In the genomic region with DNA sequence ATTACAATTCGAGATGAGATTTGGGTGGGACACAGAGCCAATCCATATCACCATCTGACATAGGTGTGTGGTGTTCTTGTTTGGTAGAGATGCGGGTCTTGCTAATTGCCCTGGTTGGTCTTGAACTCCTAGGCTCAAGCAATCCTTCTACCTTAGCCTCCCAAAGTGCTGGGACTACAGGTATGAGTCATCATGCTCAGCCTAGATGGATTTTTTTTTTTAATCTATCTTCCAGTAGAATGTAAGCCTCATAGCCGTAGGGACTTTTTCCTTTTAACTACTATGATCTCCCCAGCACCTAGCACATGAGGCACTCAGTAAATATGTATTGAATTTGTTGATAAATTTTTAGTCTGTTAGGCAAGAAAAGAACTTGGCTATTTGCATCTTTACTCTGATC, we compare ENCODE assay signal across 17 cellular contexts.
DNase-seq lines count a peak whose midpoint lies in the region; ATAC-seq and TF ChIP-seq lines count a peak whose summit lies in the region.
"Had no signal": no experiment of that assay in that cellular context is flagged by ENCODE, and none has a peak within 500 bp of the region (broad histone marks: within the 10 kb centered on the region; RNA-seq: fewer than 3 reads in every experiment).

No MANE protein-coding gene starts in this region.

- no peak overlapping the region for H2AFZ ChIP-seq in GM23248
- H2AFZ ChIP-seq in trophoblast cell (ENCODE audit: insufficient read depth, low read length, poor library complexity), result no peak overlapping the region

- H3K9ac ChIP-seq in GM23248, result no peak overlapping the region
- no peak overlapping the region for H3K9ac ChIP-seq in trophoblast cell (ENCODE audit: low read length)

- H3K4me1 ChIP-seq in GM23248 (ENCODE audit: insufficient read depth) (no peaks in the 10 kb centered on the region), foreskin keratinocyte (peaks cover 3% of the 10 kb centered on the region), trophoblast cell (ENCODE audit: control insufficient read depth in 1 of 2, insufficient read depth in 2 of 2, low read length in 2 of 2) (no peaks in the 10 kb centered on the region), aorta (ENCODE audit: control insufficient read depth in 1 of 2, insufficient read depth in 2 of 2, low read length in 2 of 2) (no peaks in the 10 kb centered on the region)
- H3K4me1 ChIP-seq: A549 had no signal

- 81 to 87% methylated on average over 3 of the region's 3 CpGs for whole genome bisulfite sequencing in GM23248 (ENCODE audit: low coverage in 1 of 2, low lambda C conversion rate in 2 of 2, missing lambda C conversion rate in 2 of 2), 2 experiments
- WGBS in trophoblast cell (ENCODE audit: extremely low coverage, insufficient coverage, insufficient read length), result no CpG with 5 or more reads among the region's 3 CpGs
- WGBS in aorta, 2 donors, result 82 to 91% methylated on average over 3 of the region's 3 CpGs

- H3K14ac ChIP-seq in trophoblast cell (ENCODE audit: low read length), result no peak overlapping the region

- H2BK5ac ChIP-seq in trophoblast cell (ENCODE audit: low read depth, low read length, poor library complexity), result no peak overlapping the region

- no peak overlapping the region for H3K4ac ChIP-seq in trophoblast cell (ENCODE audit: low read depth, low read length)

- no peak overlapping the region for H4K91ac ChIP-seq in trophoblast cell (ENCODE audit: low read depth, low read length)

- H4K8ac ChIP-seq in trophoblast cell (ENCODE audit: low read depth, low read length), result no peak overlapping the region

- no peak overlapping the region for H3K23ac ChIP-seq in trophoblast cell (ENCODE audit: low read length)

- DNase-seq in GM23248 (peak; percentile 30), NCI-H69 (lab: John Stamatoyannopoulos, UW) (peak; percentile 13), foreskin keratinocyte (peak in 1 of 2 donors; percentile 33), trophoblast cell (peak; percentile 73 to 94), aorta (no peak), mucosa of gallbladder (ENCODE audit: low spot score) (no peak), SW 1271 (lab: John Stamatoyannopoulos, UW) (no peak), amygdala (lab: John Stamatoyannopoulos, UW) (no peak)
- DNase-seq: AML-193; CD4-positive, alpha-beta memory T cell; DMS153; DMS79; GF-D8; H9 had no signal

- H3F3A ChIP-seq in GM23248 (ENCODE audit: insufficient read depth), result 0 out of 2 replicates have a peak, but pooled peaks cover 9% of the 10 kb centered on the region

- no peak overlapping the region for H3K18ac ChIP-seq in trophoblast cell (ENCODE audit: low read length)

- ATAC-seq in foreskin keratinocyte, result peak; percentile 33
- no peak for ATAC-seq in aorta (ENCODE audit: low FRiP score)
- ATAC-seq: A549, HepG2 had no signal

- no peaks in the 10 kb centered on the region for H3K79me1 ChIP-seq in trophoblast cell (ENCODE audit: low read length)

- no peak overlapping the region for H2BK12ac ChIP-seq in trophoblast cell (ENCODE audit: low read length)

- H3K79me2 ChIP-seq in GM23248 (ENCODE audit: insufficient read depth) (no peaks in the 10 kb centered on the region), trophoblast cell (ENCODE audit: control insufficient read depth, insufficient read depth, low read length, poor library complexity) (no peaks in the 10 kb centered on the region)

- no peak overlapping the region for H3K27ac ChIP-seq in GM23248
- no peak overlapping the region for H3K27ac ChIP-seq in foreskin keratinocyte
- no peak overlapping the region for H3K27ac ChIP-seq in trophoblast cell (ENCODE audit: low read depth, low read length)
- no peak overlapping the region for H3K27ac ChIP-seq in aorta (ENCODE audit: low read depth in 1 of 2, low read length in 2 of 2)
- H3K27ac ChIP-seq: A549, C4-2B had no signal

- in situ Hi-C loops in GM23248 (cut with MboI), result no loop called here

- no peaks in the 10 kb centered on the region for H3K9me3 ChIP-seq in GM23248 (ENCODE audit: low read depth)
- H3K9me3 ChIP-seq in trophoblast cell (ENCODE audit: insufficient read depth, low read depth, low read length), result no peaks in the 10 kb centered on the region
- H3K9me3 ChIP-seq in aorta (ENCODE audit: control insufficient read depth, low read length), result no peaks in the 10 kb centered on the region
- H3K9me3 ChIP-seq: A549 had no signal

- H4K12ac ChIP-seq in trophoblast cell (ENCODE audit: low read depth, low read length), result no peak overlapping the region

- H3K27me3 ChIP-seq in GM23248 (replicated peaks; ENCODE audit: insufficient read depth), result no peaks in the 10 kb centered on the region
- no peaks in the 10 kb centered on the region for H3K27me3 ChIP-seq in foreskin keratinocyte
- no peaks in the 10 kb centered on the region for H3K27me3 ChIP-seq in trophoblast cell (ENCODE audit: insufficient read depth, low read length)
- no peaks in the 10 kb centered on the region for H3K27me3 ChIP-seq in aorta (ENCODE audit: control insufficient read depth in 1 of 2, insufficient read depth in 2 of 2, low read length in 1 of 2)

- no peak overlapping the region for H3K4me2 ChIP-seq in GM23248 (ENCODE audit: unreplicated experiment)
- H3K4me2 ChIP-seq in trophoblast cell (ENCODE audit: low read length), result no peak overlapping the region
- H3K4me2 ChIP-seq: A549 had no signal

- no peaks in the 10 kb centered on the region for H3K36me3 ChIP-seq in GM23248 (ENCODE audit: low read depth)
- H3K36me3 ChIP-seq in trophoblast cell (ENCODE audit: control insufficient read depth in 1 of 2, insufficient read depth in 2 of 2, low read length in 2 of 2), result peaks cover 0 to 1% of the 10 kb centered on the region in 2 experiments
- no peaks in the 10 kb centered on the region for H3K36me3 ChIP-seq in aorta (ENCODE audit: control insufficient read depth in 1 of 2, insufficient read depth in 2 of 2, low read length in 1 of 2)

- intact Hi-C loops in aorta (cut with DNase I), result loop anchor here (2.0 to 5.0 kb wide), 3 partner anchors 246 to 386 kb away; no protein-coding TSS in a partner anchor

- H3K9me2 ChIP-seq in GM23248 (ENCODE audit: insufficient read depth), result no peaks in the 10 kb centered on the region

- no peaks in the 10 kb centered on the region for H4K20me1 ChIP-seq in GM23248 (ENCODE audit: insufficient read depth)

- no peak for TF ChIP-seq CTCF in foreskin keratinocyte (conservative IDR thresholded peaks at IDR 0.05)

- no peak overlapping the region for H3K4me3 ChIP-seq in GM23248
- no peak overlapping the region for H3K4me3 ChIP-seq in trophoblast cell (ENCODE audit: low read depth, low read length)
- H3K4me3 ChIP-seq in aorta (ENCODE audit: low read length in 2 of 2), result no peak overlapping the region
- H3K4me3 ChIP-seq: A549 had no signal

- no peak overlapping the region for H2AK5ac ChIP-seq in trophoblast cell (ENCODE audit: low read length)

- H2BK120ac ChIP-seq in trophoblast cell (ENCODE audit: insufficient read depth, low read length, poor library complexity), result no peak overlapping the region

Comparison
In these comparisons a context has a peak if more than half of its experiments do, and no peak if none do; other contexts are left out.
1. DNase-seq: peak in GM23248 (single experiment), NCI-H69 (single experiment) and trophoblast cell (2 of 2); none in aorta (0 of 2), mucosa of gallbladder (single experiment), SW 1271 (0 of 2) and amygdala (0 of 56).